In the genomic region with DNA sequence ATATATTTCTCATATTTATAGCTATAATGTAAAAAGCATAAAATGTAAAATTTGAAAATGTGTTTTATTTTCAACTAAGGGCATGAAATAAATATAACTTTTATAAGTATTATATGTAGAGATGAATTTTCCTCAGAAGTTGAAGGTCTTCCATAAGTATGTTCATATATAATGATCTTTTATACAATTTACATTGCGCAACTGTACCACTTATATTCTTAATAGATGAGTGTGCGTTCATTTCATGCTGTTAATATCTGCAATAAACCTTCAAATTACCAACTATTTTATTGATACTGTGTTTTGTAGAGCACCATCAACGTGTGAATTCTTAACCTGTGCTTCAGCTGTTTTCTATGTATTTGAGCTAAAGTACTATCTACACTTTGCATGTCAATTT, we compare ENCODE assay signal across 26 cellular contexts.
"Had no signal": no experiment of that assay in that cellular context is flagged by ENCODE, and none has a peak within 500 bp of the region (broad histone marks: within the 10 kb centered on the region; RNA-seq: fewer than 3 reads in every experiment).

No MANE protein-coding gene starts in this region.

- FAIRE-seq: endometrium, islet of Langerhans, keratinocyte had no signal

- H3K4me1 ChIP-seq: colonic mucosa, esophagus squamous epithelium, heart right ventricle, left lung, lower lobe of right lung had no signal

- H3K4me3 ChIP-seq: colonic mucosa, esophagus squamous epithelium, heart right ventricle, left lung, lower lobe of right lung, mucosa of descending colon had no signal

- ATAC-seq: effector memory CD8-positive, alpha-beta T cell; esophagus mucosa; heart right ventricle; left cardiac atrium; left lung; left ventricle myocardium superior; lower lobe of right lung; mucosa of descending colon; naive thymus-derived CD8-positive, alpha-beta T cell had no signal

- H3K27ac ChIP-seq: colonic mucosa, epithelial cell of prostate, esophagus squamous epithelium, heart right ventricle, left lung, lower lobe of right lung had no signal

- H3K9me3 ChIP-seq: colonic mucosa, esophagus squamous epithelium, lower lobe of right lung had no signal

- H3K36me3 ChIP-seq: colonic mucosa, esophagus squamous epithelium, heart right ventricle, left lung, lower lobe of right lung had no signal

- DNase-seq: colonic mucosa; cortex of kidney; effector CD8-positive, alpha-beta T cell; effector memory CD8-positive, alpha-beta T cell; endodermal cell; erythroblast; esophagus squamous epithelium; foreskin fibroblast; foreskin melanocyte; glutamatergic neuron; head of caudate nucleus; heart right ventricle; hippocampal formation; left cardiac atrium; left lung; left ventricle myocardium superior; lower lobe of right lung; mesenchymal stem cell; mucosa of descending colon; naive B cell; naive thymus-derived CD8-positive, alpha-beta T cell had no signal

- H3K27me3 ChIP-seq: colonic mucosa, esophagus squamous epithelium, heart right ventricle, left lung had no signal
